In genomic region chr19:46326608-46327007, GRCh38 we compare ENCODE assay signal across 9 cellular contexts. TPM values are rescaled to one million over a fixed set of nuclear protein-coding genes. Genes with fewer than 3 reads are reported as not detected.
"Had no signal": no experiment of that assay in that cellular context is flagged by ENCODE, and none has a peak within 500 bp of the region (broad histone marks: within the 10 kb centered on the region; RNA-seq: fewer than 3 reads in every experiment).

No MANE protein-coding gene starts in this region.

- FAIRE-seq: G401.6, GM12878, GM12891, GM12892, GM18507, GM19239 had no signal

- DNase-seq: GDM1, GF-D8 had no signal

- ATAC-seq: GM12878 had no signal

- H3K4me3 ChIP-seq: GM12878 had no signal

RNA-seq across cellular contexts. Expression of gene HIF3A, which starts 29.8 kb away (rescaled TPM):
- total RNA-seq: G401 had no signal
